Comparison of ENCODE assay signal across 1 cellular context in the genomic region with DNA sequence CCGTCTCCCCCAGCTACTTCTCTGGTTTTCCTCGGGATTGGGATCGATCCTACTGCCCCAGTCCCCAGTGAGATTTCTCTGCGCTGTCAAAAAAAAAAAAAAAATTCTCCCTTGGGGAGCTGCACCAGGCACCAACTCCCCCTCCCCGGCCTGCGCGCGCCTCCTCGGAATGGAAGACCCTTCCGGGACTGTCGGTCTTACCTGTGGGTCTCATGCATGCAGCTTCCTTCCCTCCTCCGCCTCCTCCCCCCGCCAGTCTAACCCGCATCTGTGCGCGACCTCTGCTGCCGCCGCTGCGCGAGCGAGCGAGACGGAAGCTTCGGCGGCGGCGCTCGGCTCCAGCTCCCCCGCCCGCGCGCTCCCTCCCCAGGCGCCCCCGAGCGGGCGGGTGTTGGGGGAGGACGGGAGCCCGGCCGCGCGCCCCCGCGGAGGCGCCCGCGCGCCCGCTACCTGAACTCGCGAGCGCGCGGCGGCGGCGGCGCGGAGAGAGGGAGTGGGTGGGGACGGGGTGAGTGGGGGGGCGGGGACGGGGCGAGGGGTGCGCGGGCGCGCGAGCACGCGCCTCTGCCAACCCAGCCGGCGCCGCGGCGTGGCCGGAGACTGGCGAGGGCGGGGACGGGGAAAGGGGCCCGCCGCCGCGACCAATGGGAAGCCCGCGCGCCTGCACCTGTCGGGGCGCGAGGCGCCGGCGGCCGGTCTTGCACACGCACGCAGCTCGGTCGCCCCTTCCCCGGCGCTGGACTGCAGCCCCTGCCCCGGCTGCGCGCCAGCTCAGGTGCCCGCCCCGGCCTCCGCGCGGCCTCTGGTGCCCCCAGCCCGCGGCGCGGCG.
TF ChIP-seq lines count a peak whose summit lies in the region.

A gene with protein sequence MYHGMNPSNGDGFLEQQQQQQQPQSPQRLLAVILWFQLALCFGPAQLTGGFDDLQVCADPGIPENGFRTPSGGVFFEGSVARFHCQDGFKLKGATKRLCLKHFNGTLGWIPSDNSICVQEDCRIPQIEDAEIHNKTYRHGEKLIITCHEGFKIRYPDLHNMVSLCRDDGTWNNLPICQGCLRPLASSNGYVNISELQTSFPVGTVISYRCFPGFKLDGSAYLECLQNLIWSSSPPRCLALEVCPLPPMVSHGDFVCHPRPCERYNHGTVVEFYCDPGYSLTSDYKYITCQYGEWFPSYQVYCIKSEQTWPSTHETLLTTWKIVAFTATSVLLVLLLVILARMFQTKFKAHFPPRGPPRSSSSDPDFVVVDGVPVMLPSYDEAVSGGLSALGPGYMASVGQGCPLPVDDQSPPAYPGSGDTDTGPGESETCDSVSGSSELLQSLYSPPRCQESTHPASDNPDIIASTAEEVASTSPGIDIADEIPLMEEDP (minus strand): TSS at position 321 of the 829 bp plus-strand sequence. CDS start 751 bp downstream, outside the sequence.

TF ChIP-seq in HepG2, 621 proteins besides CTCF, POLR2A, EP300 and RAD21:
- TF ChIP-seq, protein P1, sequence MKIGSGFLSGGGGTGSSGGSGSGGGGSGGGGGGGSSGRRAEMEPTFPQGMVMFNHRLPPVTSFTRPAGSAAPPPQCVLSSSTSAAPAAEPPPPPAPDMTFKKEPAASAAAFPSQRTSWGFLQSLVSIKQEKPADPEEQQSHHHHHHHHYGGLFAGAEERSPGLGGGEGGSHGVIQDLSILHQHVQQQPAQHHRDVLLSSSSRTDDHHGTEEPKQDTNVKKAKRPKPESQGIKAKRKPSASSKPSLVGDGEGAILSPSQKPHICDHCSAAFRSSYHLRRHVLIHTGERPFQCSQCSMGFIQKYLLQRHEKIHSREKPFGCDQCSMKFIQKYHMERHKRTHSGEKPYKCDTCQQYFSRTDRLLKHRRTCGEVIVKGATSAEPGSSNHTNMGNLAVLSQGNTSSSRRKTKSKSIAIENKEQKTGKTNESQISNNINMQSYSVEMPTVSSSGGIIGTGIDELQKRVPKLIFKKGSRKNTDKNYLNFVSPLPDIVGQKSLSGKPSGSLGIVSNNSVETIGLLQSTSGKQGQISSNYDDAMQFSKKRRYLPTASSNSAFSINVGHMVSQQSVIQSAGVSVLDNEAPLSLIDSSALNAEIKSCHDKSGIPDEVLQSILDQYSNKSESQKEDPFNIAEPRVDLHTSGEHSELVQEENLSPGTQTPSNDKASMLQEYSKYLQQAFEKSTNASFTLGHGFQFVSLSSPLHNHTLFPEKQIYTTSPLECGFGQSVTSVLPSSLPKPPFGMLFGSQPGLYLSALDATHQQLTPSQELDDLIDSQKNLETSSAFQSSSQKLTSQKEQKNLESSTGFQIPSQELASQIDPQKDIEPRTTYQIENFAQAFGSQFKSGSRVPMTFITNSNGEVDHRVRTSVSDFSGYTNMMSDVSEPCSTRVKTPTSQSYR (CRISPR knock-in tag; IDR thresholded peaks at IDR 0.05; ENCODE audit: borderline replicate concordance): no peak
- TF ChIP-seq NFYB (CRISPR knock-in tag; IDR thresholded peaks at IDR 0.05): peak; percentile 17; the same call in 1 of the 2 replicates
- TF ChIP-seq ZNF460 (CRISPR knock-in tag; IDR thresholded peaks at IDR 0.05; ENCODE audit: borderline replicate concordance): no peak
- TF ChIP-seq, protein P2, sequence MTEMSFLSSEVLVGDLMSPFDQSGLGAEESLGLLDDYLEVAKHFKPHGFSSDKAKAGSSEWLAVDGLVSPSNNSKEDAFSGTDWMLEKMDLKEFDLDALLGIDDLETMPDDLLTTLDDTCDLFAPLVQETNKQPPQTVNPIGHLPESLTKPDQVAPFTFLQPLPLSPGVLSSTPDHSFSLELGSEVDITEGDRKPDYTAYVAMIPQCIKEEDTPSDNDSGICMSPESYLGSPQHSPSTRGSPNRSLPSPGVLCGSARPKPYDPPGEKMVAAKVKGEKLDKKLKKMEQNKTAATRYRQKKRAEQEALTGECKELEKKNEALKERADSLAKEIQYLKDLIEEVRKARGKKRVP (CRISPR knock-in tag; IDR thresholded peaks at IDR 0.05): no peak
- TF ChIP-seq HNRNPK (IDR thresholded peaks at IDR 0.05; ENCODE audit: low read depth, low read length, poor library complexity, severe bottlenecking): peak; percentile 26
- TF ChIP-seq, protein P3, sequence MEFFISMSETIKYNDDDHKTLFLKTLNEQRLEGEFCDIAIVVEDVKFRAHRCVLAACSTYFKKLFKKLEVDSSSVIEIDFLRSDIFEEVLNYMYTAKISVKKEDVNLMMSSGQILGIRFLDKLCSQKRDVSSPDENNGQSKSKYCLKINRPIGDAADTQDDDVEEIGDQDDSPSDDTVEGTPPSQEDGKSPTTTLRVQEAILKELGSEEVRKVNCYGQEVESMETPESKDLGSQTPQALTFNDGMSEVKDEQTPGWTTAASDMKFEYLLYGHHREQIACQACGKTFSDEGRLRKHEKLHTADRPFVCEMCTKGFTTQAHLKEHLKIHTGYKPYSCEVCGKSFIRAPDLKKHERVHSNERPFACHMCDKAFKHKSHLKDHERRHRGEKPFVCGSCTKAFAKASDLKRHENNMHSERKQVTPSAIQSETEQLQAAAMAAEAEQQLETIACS (CRISPR knock-in tag; IDR thresholded peaks at IDR 0.05): 0 out of 2 replicates have a peak, but pooled peaks have one; percentile 43
- TF ChIP-seq DMAP1 (CRISPR knock-in tag; IDR thresholded peaks at IDR 0.05): no peak
- no peak for TF ChIP-seq ISX (CRISPR knock-in tag; conservative IDR thresholded peaks at IDR 0.05)
- TF ChIP-seq, protein P4, sequence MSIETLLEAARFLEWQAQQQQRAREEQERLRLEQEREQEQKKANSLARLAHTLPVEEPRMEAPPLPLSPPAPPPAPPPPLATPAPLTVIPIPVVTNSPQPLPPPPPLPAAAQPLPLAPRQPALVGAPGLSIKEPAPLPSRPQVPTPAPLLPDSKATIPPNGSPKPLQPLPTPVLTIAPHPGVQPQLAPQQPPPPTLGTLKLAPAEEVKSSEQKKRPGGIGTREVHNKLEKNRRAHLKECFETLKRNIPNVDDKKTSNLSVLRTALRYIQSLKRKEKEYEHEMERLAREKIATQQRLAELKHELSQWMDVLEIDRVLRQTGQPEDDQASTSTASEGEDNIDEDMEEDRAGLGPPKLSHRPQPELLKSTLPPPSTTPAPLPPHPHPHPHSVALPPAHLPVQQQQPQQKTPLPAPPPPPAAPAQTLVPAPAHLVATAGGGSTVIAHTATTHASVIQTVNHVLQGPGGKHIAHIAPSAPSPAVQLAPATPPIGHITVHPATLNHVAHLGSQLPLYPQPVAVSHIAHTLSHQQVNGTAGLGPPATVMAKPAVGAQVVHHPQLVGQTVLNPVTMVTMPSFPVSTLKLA (IDR thresholded peaks at IDR 0.05): no peak
